In the genomic region with DNA sequence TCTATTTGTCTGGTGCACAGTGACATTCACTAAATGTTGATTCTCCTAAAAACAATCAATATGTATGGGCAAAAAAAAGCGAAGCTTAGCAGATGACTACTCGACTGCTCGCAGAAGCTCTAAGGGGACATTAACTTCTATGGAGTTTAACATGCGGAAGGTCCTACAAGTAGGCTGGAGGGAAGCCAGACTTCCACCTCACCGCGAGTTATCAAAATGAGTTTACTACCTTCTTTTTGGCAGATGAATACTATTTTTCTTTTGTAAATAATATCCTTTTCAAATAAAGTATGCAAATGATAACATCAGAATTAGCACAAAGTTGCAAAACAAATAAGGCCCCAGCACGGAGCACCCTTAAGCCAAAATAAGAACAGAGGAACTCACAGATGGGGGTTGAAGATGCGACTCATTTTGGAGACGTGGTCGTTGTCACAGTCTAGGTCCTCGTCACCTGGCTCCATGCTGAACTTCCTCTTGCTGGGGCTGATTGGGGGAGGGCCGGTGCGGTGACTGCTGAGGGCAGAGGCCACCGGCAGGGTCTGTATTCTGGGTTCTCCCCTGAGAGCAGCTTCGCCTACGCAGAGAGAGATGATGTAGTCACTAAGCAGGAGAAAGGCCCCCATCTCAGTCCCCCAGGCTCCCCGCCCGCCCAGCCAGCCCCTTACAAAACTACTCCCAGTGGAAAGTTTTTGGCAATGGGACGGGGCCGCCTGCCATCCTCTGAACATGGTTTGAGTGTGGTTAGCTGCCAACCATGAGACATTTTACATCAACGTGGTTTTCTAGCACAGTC, we compare ENCODE assay signal across 8 cellular contexts.
DNase-seq lines count a peak whose midpoint lies in the region; ATAC-seq and TF ChIP-seq lines count a peak whose summit lies in the region.

No MANE protein-coding gene starts in this region.

- DNase-seq in GM20000 (ENCODE audit: low spot score) (peak; percentile 73), astrocyte of the hippocampus (ENCODE audit: low read depth, low spot score) (peak; percentile 86), midbrain (lab: John Stamatoyannopoulos, UW) (peak; percentile 43), DMS53 treated with DMSO at 0.1 percent for 48 hours (lab: John Stamatoyannopoulos, UW; ENCODE audit: unreplicated experiment) (no peak), DMS114 treated with DMSO at 0.1 percent for 48 hours (lab: John Stamatoyannopoulos, UW; ENCODE audit: unreplicated experiment) (no peak), putamen (ENCODE audit: low spot score) (no peak)

- peak overlapping the region; percentile 66 for H3K4me3 ChIP-seq in DOHH2 (ENCODE audit: low read length)

- peaks cover 73% of the 10 kb centered on the region for H3K36me3 ChIP-seq in DOHH2 (ENCODE audit: control insufficient read depth, low read length)

- peaks cover 93% of the 10 kb centered on the region for H3K4me1 ChIP-seq in DOHH2 (ENCODE audit: control insufficient read depth, low read length)

- peaks cover 91% of the 10 kb centered on the region for H3K79me2 ChIP-seq in DOHH2 (ENCODE audit: control insufficient read depth, low read length)

- ATAC-seq in HG03520 (IDR thresholded peaks at IDR 0.05; ENCODE audit: unreplicated experiment): peak; percentile 93

- no peaks in the 10 kb centered on the region for H3K9me2 ChIP-seq in DOHH2 (replicated peaks; ENCODE audit: control insufficient read depth, low read length)

- H4K20me1 ChIP-seq in DOHH2 (ENCODE audit: control insufficient read depth, insufficient read depth, low read depth, low read length): no peaks in the 10 kb centered on the region

- H3K4me2 ChIP-seq in DOHH2 (ENCODE audit: low read length): peak overlapping the region; percentile 82

- peak overlapping the region; percentile 98 for H3K27ac ChIP-seq in DOHH2 (ENCODE audit: low read depth, low read length)

- H3K27me3 ChIP-seq in DOHH2 (ENCODE audit: control insufficient read depth, low read length): no peaks in the 10 kb centered on the region

- TF ChIP-seq CTCF in DOHH2 (IDR thresholded peaks at IDR 0.05; ENCODE audit: low read depth, low read length, poor library complexity, severe bottlenecking) (no peak), GM20000 (IDR thresholded peaks at IDR 0.05; ENCODE audit: extremely low read depth, missing control alignments) (no peak)

- H3K9me3 ChIP-seq in DOHH2 (ENCODE audit: control insufficient read depth, insufficient read depth, low read length): peaks cover 12% of the 10 kb centered on the region; the same call in 1 of the 2 replicates

- H3F3A ChIP-seq in DOHH2 (ENCODE audit: control insufficient read depth, insufficient read depth): peaks cover 40% of the 10 kb centered on the region

Comparison
In these comparisons a context has a peak if more than half of its experiments do, and no peak if none do; other contexts are left out.
1. DNase-seq: peak in GM20000 (single experiment), astrocyte of the hippocampus (single experiment) and midbrain (single experiment); none in DMS53 treated with DMSO at 0.1 percent for 48 hours (single experiment), DMS114 treated with DMSO at 0.1 percent for 48 hours (single experiment) and putamen (single experiment).